In the genomic region with DNA sequence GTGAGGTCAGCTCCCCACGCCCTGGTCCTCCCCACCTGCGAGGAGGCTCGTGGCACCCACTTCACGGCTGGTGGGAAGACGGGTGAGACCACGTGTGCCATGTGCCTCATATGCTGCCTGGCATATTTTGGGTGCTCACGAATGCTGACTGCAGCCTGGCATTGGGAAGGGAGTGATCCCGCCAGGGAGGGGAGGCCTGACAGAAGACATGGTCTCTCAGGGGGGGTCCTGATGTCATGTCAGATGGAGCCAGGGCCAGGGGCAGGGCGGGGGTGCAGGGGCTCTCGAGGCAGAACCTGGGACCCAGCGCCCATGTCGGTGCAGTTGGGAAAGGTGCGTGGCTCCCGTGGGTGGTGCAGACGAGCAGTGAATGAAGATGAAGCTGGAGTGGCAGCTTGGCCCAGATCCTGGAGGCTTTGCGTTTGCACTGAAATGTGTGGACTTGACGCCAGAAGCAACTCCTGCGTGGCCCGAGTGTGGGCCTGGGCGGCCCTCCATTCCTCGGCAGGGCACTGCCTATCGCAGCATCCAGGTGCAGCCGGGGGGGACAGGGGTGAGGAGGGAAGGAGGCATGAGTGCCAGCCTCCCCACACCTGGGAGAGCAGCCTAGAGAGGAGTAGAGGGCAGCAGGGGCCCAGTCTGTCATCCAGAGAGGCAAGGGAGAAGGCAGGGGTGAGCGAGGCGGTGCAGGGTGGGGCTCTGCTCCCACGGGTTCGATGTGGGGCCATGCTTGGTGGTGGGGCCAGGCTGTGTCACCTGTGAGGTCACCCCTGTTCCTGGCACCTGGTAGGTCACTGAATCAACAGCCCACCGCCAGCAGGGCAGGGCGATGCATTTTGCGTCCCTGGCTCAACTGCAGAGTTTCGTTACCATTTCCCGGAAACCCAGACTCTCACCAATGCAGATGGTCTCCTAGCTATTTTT, we compare ENCODE assay signal across 31 cellular contexts.
"Had no signal": no experiment of that assay in that cellular context is flagged by ENCODE, and none has a peak within 500 bp of the region (broad histone marks: within the 10 kb centered on the region; RNA-seq: fewer than 3 reads in every experiment).

No MANE protein-coding gene starts in this region.

- H3K27me3 ChIP-seq: ascending aorta, cardiac muscle cell, MG63 had no signal

- H3K4me3 Mint-ChIP-seq: activated B cell treated with CpG ODN at 0.5 μM for 24 hours; activated CD4-positive, alpha-beta T cell treated with anti-CD3 and anti-CD28 coated beads, Interleukin-2, amount 10 ng/mL, durations not matched to agents 24 days and 14 days; activated CD8-positive, alpha-beta T cell treated with anti-CD3 and anti-CD28 coated beads, Interleukin-2, amount 10 ng/mL, durations not matched to agents 7 days and 5 days; activated naive CD4-positive, alpha-beta T cell treated with anti-CD3 and anti-CD28 coated beads for 36 hours; activated naive CD8-positive, alpha-beta T cell treated with anti-CD3 and anti-CD28 coated beads for 36 hours; activated T-cell treated with anti-CD3 and anti-CD28 coated beads, Interleukin-2, amount 50 U/mL, for 4 hours; activated T-helper 1 cell treated with anti-CD3 and anti-CD28 coated beads, Interleukin-12 subunit alpha, Interleukin-12 subunit beta, Interleukin-2, Interleukin-4 antibody, amounts not matched to agents 30 ng/mL and 10 ng/mL and 1 ng/mL, durations not matched to agents 14 hours and 24 hours and 36 hours; IgD-negative memory B cell had no signal

- H3K27ac ChIP-seq: ascending aorta, cardiac muscle cell, PC-9, RWPE1, VCaP had no signal

- H3K9me3 ChIP-seq: ascending aorta, MG63 had no signal

- H3K27ac Mint-ChIP-seq: activated B cell treated with CpG ODN at 0.5 μM for 24 hours; activated CD4-positive, alpha-beta T cell treated with anti-CD3 and anti-CD28 coated beads, Interleukin-2, amount 10 ng/mL, durations not matched to agents 24 days and 14 days; activated CD8-positive, alpha-beta T cell treated with anti-CD3 and anti-CD28 coated beads, Interleukin-2, amount 10 ng/mL, durations not matched to agents 7 days and 5 days; activated naive CD4-positive, alpha-beta T cell treated with anti-CD3 and anti-CD28 coated beads for 36 hours; activated naive CD8-positive, alpha-beta T cell treated with anti-CD3 and anti-CD28 coated beads for 36 hours; activated T-helper 1 cell treated with anti-CD3 and anti-CD28 coated beads, Interleukin-12 subunit alpha, Interleukin-12 subunit beta, Interleukin-2, Interleukin-4 antibody, amounts not matched to agents 30 ng/mL and 10 ng/mL and 1 ng/mL, durations not matched to agents 14 hours and 24 hours and 36 hours; IgD-negative memory B cell had no signal

- ATAC-seq: activated CD8-positive, alpha-beta T cell treated with anti-CD3 and anti-CD28 coated beads, Interleukin-2, amount 10 ng/mL, durations not matched to agents 7 days and 5 days; activated T-cell treated with anti-CD3 and anti-CD28 coated beads, Interleukin-2, amount 50 U/mL, for 4 hours had no signal

- H3K27me3 Mint-ChIP-seq: activated B cell treated with CpG ODN at 0.5 μM for 24 hours; activated CD4-positive, alpha-beta T cell treated with anti-CD3 and anti-CD28 coated beads, Interleukin-2, amount 10 ng/mL, durations not matched to agents 24 days and 14 days had no signal

- DNase-seq: activated B cell treated with CpG ODN at 0.5 μM for 24 hours; activated CD4-positive, alpha-beta T cell treated with anti-CD3 and anti-CD28 coated beads, Interleukin-2, amount 10 ng/mL, durations not matched to agents 24 days and 14 days; activated CD4-positive, alpha-beta T cell treated with anti-CD3 and anti-CD28 coated beads, Interleukin-2, amount 50 U/mL, for 48 hours; activated CD8-positive, alpha-beta T cell treated with anti-CD3 and anti-CD28 coated beads, Interleukin-2, amount 10 ng/mL, durations not matched to agents 7 days and 5 days; activated gamma-delta T cell treated with Interleukin-2 at 50 U/mL for 16 hours; activated naive CD4-positive, alpha-beta T cell treated with anti-CD3 and anti-CD28 coated beads for 36 hours; activated naive CD8-positive, alpha-beta T cell treated with anti-CD3 and anti-CD28 coated beads for 36 hours; activated T-cell treated with anti-CD3 and anti-CD28 coated beads, Interleukin-2, amount 50 U/mL, for 4 hours; amniotic stem cell; Kasumi-1; KBM-7; MG63; NCI-H1048; NCI-H1436 treated with DMSO at 0.1 percent for 48 hours; NCI-H1694 treated with DMSO at 0.1 percent for 48 hours; NCI-H2029; NCI-H345; NCI-H524 treated with DMSO at 0.1 percent for 48 hours; NK-92 treated with Interleukin-12 subunit alpha and Interleukin-12 subunit beta, amount 100 ng/mL, for 24 hours; PC-9; Right ventricle myocardium superior; SW 1271; T-helper 1 cell; T-helper 2 cell; T-helper 9 cell had no signal

- H3K4me1 ChIP-seq: ascending aorta had no signal

- H3K36me3 ChIP-seq: ascending aorta, cardiac muscle cell, MG63 had no signal

- H3K4me3 ChIP-seq: ascending aorta, cardiac muscle cell, MG63, PC-9 had no signal

- H3K4me1 Mint-ChIP-seq: activated B cell treated with CpG ODN at 0.5 μM for 24 hours; activated CD4-positive, alpha-beta T cell treated with anti-CD3 and anti-CD28 coated beads, Interleukin-2, amount 10 ng/mL, durations not matched to agents 24 days and 14 days; activated naive CD8-positive, alpha-beta T cell treated with anti-CD3 and anti-CD28 coated beads for 36 hours; IgD-negative memory B cell had no signal

- H3K9me3 Mint-ChIP-seq: activated B cell treated with CpG ODN at 0.5 μM for 24 hours; activated CD4-positive, alpha-beta T cell treated with anti-CD3 and anti-CD28 coated beads, Interleukin-2, amount 10 ng/mL, durations not matched to agents 24 days and 14 days; activated naive CD4-positive, alpha-beta T cell treated with anti-CD3 and anti-CD28 coated beads for 36 hours; activated naive CD8-positive, alpha-beta T cell treated with anti-CD3 and anti-CD28 coated beads for 36 hours; activated T-cell treated with anti-CD3 and anti-CD28 coated beads, Interleukin-2, amount 50 U/mL, for 4 hours; activated T-helper 1 cell treated with anti-CD3 and anti-CD28 coated beads, Interleukin-12 subunit alpha, Interleukin-12 subunit beta, Interleukin-2, Interleukin-4 antibody, amounts not matched to agents 30 ng/mL and 10 ng/mL and 1 ng/mL, durations not matched to agents 14 hours and 24 hours and 36 hours had no signal
